10 cellular contexts compared by ENCODE assay signal in genomic region chr4:1337376-1337831, GRCh38. TPM values are rescaled to one million over a fixed set of nuclear protein-coding genes. Genes with fewer than 3 reads are reported as not detected.
DNase-seq lines count a peak whose midpoint lies in the region; ATAC-seq lines count a peak whose summit lies in the region.
"Had no signal": no experiment of that assay in that cellular context is flagged by ENCODE, and none has a peak within 500 bp of the region (broad histone marks: within the 10 kb centered on the region; RNA-seq: fewer than 3 reads in every experiment).

No MANE protein-coding gene starts in this region.

- H3K9me3 Mint-ChIP-seq in CD4-positive, CD25-positive, alpha-beta regulatory T cell = no peaks in the 10 kb centered on the region
- no peaks in the 10 kb centered on the region for H3K9me3 Mint-ChIP-seq in T-helper 2 cell treated with Interferon-gamma antibody and Interleukin-4, amounts not matched to agents 5 μg/mL and 100 μg/mL, for 36 hours
- H3K9me3 Mint-ChIP-seq in central memory CD8-positive, alpha-beta T cell = no peaks in the 10 kb centered on the region

- H3K4me1 Mint-ChIP-seq in CD4-positive, CD25-positive, alpha-beta regulatory T cell = peaks cover 0 to 4% (median 1%) of the 10 kb centered on the region in 4 donors
- peaks cover 16% of the 10 kb centered on the region for H3K4me1 Mint-ChIP-seq in T-helper 2 cell treated with Interferon-gamma antibody and Interleukin-4, amounts not matched to agents 5 μg/mL and 100 μg/mL, for 36 hours (ENCODE audit: low read depth)
- H3K4me1 Mint-ChIP-seq in central memory CD8-positive, alpha-beta T cell = peaks cover 13% of the 10 kb centered on the region

- DNase-seq in CD4-positive, CD25-positive, alpha-beta regulatory T cell = peak in 1 of 3 donors; percentile 54
- DNase-seq in T-helper 2 cell treated with Interferon-gamma antibody and Interleukin-4, amounts not matched to agents 5 μg/mL and 100 μg/mL, for 36 hours (ENCODE audit: low spot score) = peak; percentile 72
- DNase-seq in central memory CD8-positive, alpha-beta T cell (ENCODE audit: low spot score in 2 of 2) = no peak
- peak; percentile 42 for DNase-seq in stimulated activated CD4-positive, alpha-beta T cell treated with anti-CD3 and anti-CD28 coated beads, Interleukin-12 subunit alpha, Interleukin-12 subunit beta, amount 100 ng/mL, for 4 hours
- DNase-seq in NCI-H82 treated with DMSO at 0.1 percent for 48 hours (lab: John Stamatoyannopoulos, UW; ENCODE audit: unreplicated experiment) (no peak), GDM1 (lab: John Stamatoyannopoulos, UW) (no peak)
- DNase-seq: NCI-H2171 had no signal

- H3K4me3 ChIP-seq in CD4-positive, CD25-positive, alpha-beta regulatory T cell (ENCODE audit: low read depth, low read length) = no peak overlapping the region
- H3K4me3 ChIP-seq: adrenal gland had no signal

- no peaks in the 10 kb centered on the region for H3K27me3 ChIP-seq in CD4-positive, CD25-positive, alpha-beta regulatory T cell (ENCODE audit: control insufficient read depth, insufficient read depth, low read length)
- H3K27me3 ChIP-seq: adrenal gland had no signal

- peaks cover 33% of the 10 kb centered on the region for H3K36me3 Mint-ChIP-seq in CD4-positive, CD25-positive, alpha-beta regulatory T cell
- H3K36me3 Mint-ChIP-seq in T-helper 2 cell treated with Interferon-gamma antibody and Interleukin-4, amounts not matched to agents 5 μg/mL and 100 μg/mL, for 36 hours (ENCODE audit: low read depth) = peaks cover 66% of the 10 kb centered on the region
- peaks cover 25% of the 10 kb centered on the region for H3K36me3 Mint-ChIP-seq in central memory CD8-positive, alpha-beta T cell (ENCODE audit: insufficient read depth)

- no peaks in the 10 kb centered on the region for H3K4me1 ChIP-seq in CD4-positive, CD25-positive, alpha-beta regulatory T cell (ENCODE audit: control insufficient read depth, insufficient read depth, low read length, poor library complexity, severe bottlenecking)
- H3K4me1 ChIP-seq: adrenal gland had no signal

- no peaks in the 10 kb centered on the region for H3K27me3 Mint-ChIP-seq in CD4-positive, CD25-positive, alpha-beta regulatory T cell
- no peaks in the 10 kb centered on the region for H3K27me3 Mint-ChIP-seq in T-helper 2 cell treated with Interferon-gamma antibody and Interleukin-4, amounts not matched to agents 5 μg/mL and 100 μg/mL, for 36 hours (ENCODE audit: low read depth)
- no peaks in the 10 kb centered on the region for H3K27me3 Mint-ChIP-seq in central memory CD8-positive, alpha-beta T cell

- no peak overlapping the region for H3K4me3 Mint-ChIP-seq in CD4-positive, CD25-positive, alpha-beta regulatory T cell
- H3K4me3 Mint-ChIP-seq in T-helper 2 cell treated with Interferon-gamma antibody and Interleukin-4, amounts not matched to agents 5 μg/mL and 100 μg/mL, for 36 hours = no peak overlapping the region
- no peak overlapping the region for H3K4me3 Mint-ChIP-seq in central memory CD8-positive, alpha-beta T cell

- H3K27ac Mint-ChIP-seq in CD4-positive, CD25-positive, alpha-beta regulatory T cell = peak overlapping the region; percentile 67 to 79 (median 74)
- H3K27ac Mint-ChIP-seq in T-helper 2 cell treated with Interferon-gamma antibody and Interleukin-4, amounts not matched to agents 5 μg/mL and 100 μg/mL, for 36 hours = peak overlapping the region; percentile 74
- H3K27ac Mint-ChIP-seq in central memory CD8-positive, alpha-beta T cell (ENCODE audit: low read depth) = peak overlapping the region; percentile 70

- no peaks in the 10 kb centered on the region for H3K9me3 ChIP-seq in CD4-positive, CD25-positive, alpha-beta regulatory T cell (ENCODE audit: control insufficient read depth in 2 of 2, low read length in 2 of 2)
- H3K9me3 ChIP-seq: adrenal gland had no signal

- H3K27ac ChIP-seq in CD4-positive, CD25-positive, alpha-beta regulatory T cell (ENCODE audit: insufficient read depth, low read length, poor library complexity, severe bottlenecking) = no peak overlapping the region

- peaks cover 52% of the 10 kb centered on the region for H3K36me3 ChIP-seq in CD4-positive, CD25-positive, alpha-beta regulatory T cell (ENCODE audit: control insufficient read depth, insufficient read depth, low read length)

- ATAC-seq in CD4-positive, CD25-positive, alpha-beta regulatory T cell (ENCODE audit: low read depth in 2 of 2) = peak; percentile 57 to 63
- no peak for ATAC-seq in central memory CD8-positive, alpha-beta T cell (replicated peaks; ENCODE audit: extremely low read depth, poor library complexity, severe bottlenecking)
- no peak for ATAC-seq in HG02981 (IDR thresholded peaks at IDR 0.05; ENCODE audit: unreplicated experiment)
- ATAC-seq in GM21528 (IDR thresholded peaks at IDR 0.05; ENCODE audit: low FRiP score, unreplicated experiment) = no peak

RNA-seq across cellular contexts. Expression of gene UVSSA, which starts 9.6 kb away (rescaled TPM):
- total RNA-seq in CD4-positive, CD25-positive, alpha-beta regulatory T cell = 42.9 TPM
- 1 to 10 TPM; 2.1 to 4.4 (median 3.4) TPM for polyA plus RNA-seq in CD4-positive, CD25-positive, alpha-beta regulatory T cell

RNA-seq across cellular contexts. Expression of gene MAEA, which starts 47.7 kb away (rescaled TPM):
- 77.7 TPM for total RNA-seq in CD4-positive, CD25-positive, alpha-beta regulatory T cell
- polyA plus RNA-seq in CD4-positive, CD25-positive, alpha-beta regulatory T cell = 10 to 100 TPM; 61.2 to 76.2 (median 66.2) TPM

Comparison
In these comparisons a context has a peak if more than half of its experiments do, and no peak if none do; other contexts are left out.
1. ATAC-seq: peak in CD4-positive, CD25-positive, alpha-beta regulatory T cell (2 of 2); none in central memory CD8-positive, alpha-beta T cell (single experiment), HG02981 (single experiment) and GM21528 (single experiment).
2. DNase-seq: peak in T-helper 2 cell treated with Interferon-gamma antibody and Interleukin-4, amounts not matched to agents 5 μg/mL and 100 μg/mL, for 36 hours (single experiment) and stimulated activated CD4-positive, alpha-beta T cell treated with anti-CD3 and anti-CD28 coated beads, Interleukin-12 subunit alpha, Interleukin-12 subunit beta, amount 100 ng/mL, for 4 hours (single experiment); none in central memory CD8-positive, alpha-beta T cell (0 of 2), NCI-H82 treated with DMSO at 0.1 percent for 48 hours (single experiment) and GDM1 (single experiment).
3. Peak in every context shown above with its lines, with median percentiles within 50 percentile points of each other: H3K27ac Mint-ChIP-seq.